21 cellular contexts compared by ENCODE assay signal in genomic region chr11:73187854-73188253, GRCh38. TPM values are rescaled to one million over a fixed set of nuclear protein-coding genes. Genes with fewer than 3 reads are reported as not detected.
DNase-seq lines count a peak whose midpoint lies in the region; ATAC-seq, FAIRE-seq and TF ChIP-seq lines count a peak whose summit lies in the region.
"Had no signal": no experiment of that assay in that cellular context is flagged by ENCODE, and none has a peak within 500 bp of the region (broad histone marks: within the 10 kb centered on the region; RNA-seq: fewer than 3 reads in every experiment).

No MANE protein-coding gene starts in this region.

- H3K9ac ChIP-seq in keratinocyte (ENCODE audit: control insufficient read depth, extremely low read depth, insufficient read depth, low read length): no peak overlapping the region

- intact Hi-C loops in left ventricle myocardium superior (cut with micrococcal nuclease) (loop anchor here (10.0 kb wide), 1 partner anchor 57 kb away; no protein-coding TSS in a partner anchor), Right ventricle myocardium inferior (cut with DNase I) (no loop called here)

- no peaks in the 10 kb centered on the region for H3K9me1 ChIP-seq in keratinocyte (ENCODE audit: control insufficient read depth, extremely low read depth, insufficient read depth, low read length)

- ATAC-seq in left ventricle myocardium superior (peak; percentile 2), Right ventricle myocardium inferior (no peak), GM19328 (IDR thresholded peaks at IDR 0.05; ENCODE audit: unreplicated experiment) (no peak)

- H3K4me2 ChIP-seq in keratinocyte (ENCODE audit: control insufficient read depth, extremely low read depth, insufficient read depth, low read depth, low read length): peak overlapping the region; percentile 26
- H3K4me2 ChIP-seq: hepatocyte had no signal

- H3K36me3 ChIP-seq in bronchial epithelial cell (ENCODE audit: control insufficient read depth, insufficient read depth, low read length) (no peaks in the 10 kb centered on the region), keratinocyte (ENCODE audit: control insufficient read depth in 2 of 2, extremely low read depth in 1 of 2, insufficient read depth in 2 of 2, low read length in 2 of 2) (no peaks in the 10 kb centered on the region)
- H3K36me3 ChIP-seq: vagina had no signal

- no peaks in the 10 kb centered on the region for H4K20me1 ChIP-seq in keratinocyte (ENCODE audit: control insufficient read depth, extremely low read depth, insufficient read depth, low read length)

- H3K4me3 ChIP-seq in bronchial epithelial cell (ENCODE audit: low read depth, low read length) (no peak overlapping the region), keratinocyte (ENCODE audit: control insufficient read depth in 2 of 3, extremely low read depth in 1 of 3, insufficient read depth in 2 of 3, low read depth in 1 of 3, low read length in 3 of 3) (no peak overlapping the region)
- H3K4me3 ChIP-seq: hepatocyte, vagina had no signal

- TF ChIP-seq CTCF in bronchial epithelial cell (IDR thresholded peaks at IDR 0.05; ENCODE audit: insufficient read depth, low read length, severe bottlenecking) (no peak), keratinocyte (optimal IDR thresholded peaks at IDR 0.05 in 1 of 3, IDR thresholded peaks at IDR 0.05 in 1 of 3, conservative IDR thresholded peaks at IDR 0.05 in 1 of 3; ENCODE audit: extremely low read depth in 1 of 3, insufficient read depth in 2 of 3, low read length in 3 of 3) (no peak)

- H3K9me3 ChIP-seq in keratinocyte (ENCODE audit: control insufficient read depth, low read depth, low read length): no peaks in the 10 kb centered on the region
- H3K9me3 ChIP-seq: vagina had no signal

- no peaks in the 10 kb centered on the region for H3K27me3 ChIP-seq in bronchial epithelial cell (ENCODE audit: control insufficient read depth, insufficient read depth, low read length)
- H3K27me3 ChIP-seq in keratinocyte (ENCODE audit: control insufficient read depth, extremely low read depth, insufficient read depth, low read length): no peaks in the 10 kb centered on the region
- H3K27me3 ChIP-seq: hepatocyte, vagina had no signal

- no peaks in the 10 kb centered on the region for H3K79me2 ChIP-seq in keratinocyte (ENCODE audit: control insufficient read depth, insufficient read depth, low read length)
- H3K79me2 ChIP-seq: hepatocyte had no signal

- peaks cover 54% of the 10 kb centered on the region for H3K4me1 ChIP-seq in keratinocyte (ENCODE audit: control insufficient read depth, extremely low read depth, insufficient read depth, low read length)

- FAIRE-seq in bronchial epithelial cell (lab: Jason Lieb, UNC) (peak; percentile 36), keratinocyte (lab: Jason Lieb, UNC) (peak; percentile 95), urothelium cell line (lab: Jason Lieb, UNC) (no peak)
- FAIRE-seq: TTC549 had no signal

- no peak overlapping the region for H3K27ac ChIP-seq in keratinocyte (ENCODE audit: control insufficient read depth, insufficient read depth, low read length)
- H3K27ac ChIP-seq: hepatocyte, vagina had no signal

- DNase-seq in left ventricle myocardium superior (no peak), Right ventricle myocardium inferior (ENCODE audit: missing footprints) (no peak), bronchial epithelial cell (ENCODE audit: low read depth) (peak; percentile 89), keratinocyte (ENCODE audit: low read depth, low spot score) (no peak), urothelium cell line (ENCODE audit: low spot score) (no peak), HuH-7 (ENCODE audit: low spot score) (no peak)
- no peak for DNase-seq in activated CD4-positive, alpha-beta T cell treated with anti-CD3 and anti-CD28 coated beads for 48 hours
- DNase-seq: activated CD4-positive, alpha-beta T cell treated with anti-CD3 and anti-CD28 coated beads, Interleukin-2, amount 10 ng/mL, durations not matched to agents 24 days and 14 days; amygdala; effector CD8-positive, alpha-beta T cell; HFFc6; KBM-7; midbrain; MV-4-11; NCI-H1930; NCI-H510A treated with DMSO at 0.1 percent for 48 hours; SW 1271 had no signal

- no peak overlapping the region for H2AFZ ChIP-seq in keratinocyte (ENCODE audit: control insufficient read depth, low read length)
- H2AFZ ChIP-seq: hepatocyte had no signal

- dilution Hi-C loops in keratinocyte (cut with MboI; ENCODE audit: extremely low pct_ligation_motif_present, low sequenced_read_pairs): no loop called here

RNA-seq across cellular contexts. Expression of gene P2RY2, which starts 30.2 kb away (rescaled TPM):
- total RNA-seq in left ventricle myocardium superior: 19.7 TPM
- 20.0 TPM for total RNA-seq in Right ventricle myocardium inferior
- 9.0 and 13.7 TPM in 2 replicates for total RNA-seq in bronchial epithelial cell
- polyA plus RNA-seq in keratinocyte: 3.9 to 6.9 TPM (median 5.1 TPM) in 3 replicates
- 1.7 TPM for polyA plus RNA-seq in keratinocyte (2011; ENCODE audit: low read depth)
- 2.4 and 2.8 TPM in 2 replicates for polyA plus RNA-seq in keratinocyte (2011; cell fraction: cytosol; rRNA removed)
- polyA plus RNA-seq in keratinocyte (2011; cell fraction: nucleus; rRNA removed): 3.9 and 4.0 TPM in 2 replicates
- 2.1 and 7.0 TPM in 2 replicates for polyA plus RNA-seq in keratinocyte (2012; ENCODE audit: low replicate concordance)
- polyA minus RNA-seq in keratinocyte: 4.4 to 18.0 TPM (median 7.1 TPM) in 3 replicates
- 2.3 TPM for polyA minus RNA-seq in keratinocyte (2011; cell fraction: cytosol; rRNA and poly(A)+ RNA removed)
- polyA minus RNA-seq in keratinocyte (2011; cell fraction: nucleus; rRNA and poly(A)+ RNA removed): 3.8 and 3.9 TPM in 2 replicates
- total RNA-seq: activated CD4-positive, alpha-beta T cell treated with anti-CD3 and anti-CD28 coated beads, Interleukin-2, amount 10 ng/mL, durations not matched to agents 24 days and 14 days had no signal

RNA-seq across cellular contexts. Expression of gene FCHSD2, which starts 45.7 kb away (rescaled TPM):
- 32.7 TPM for total RNA-seq in left ventricle myocardium superior
- total RNA-seq in Right ventricle myocardium inferior: 36.6 TPM
- total RNA-seq in bronchial epithelial cell: 3.6 and 10.0 TPM in 2 replicates
- 11.6 to 16.2 TPM (median 14.2 TPM) in 3 replicates for polyA plus RNA-seq in keratinocyte
- polyA plus RNA-seq in keratinocyte (2011; ENCODE audit: low read depth): 42.3 TPM
- polyA plus RNA-seq in keratinocyte (2011; cell fraction: cytosol; rRNA removed): 12.3 and 17.5 TPM in 2 replicates
- polyA plus RNA-seq in keratinocyte (2011; cell fraction: nucleus; rRNA removed): 18.2 and 21.1 TPM in 2 replicates
- polyA plus RNA-seq in keratinocyte (2012; ENCODE audit: low replicate concordance): 11.2 and 12.1 TPM in 2 replicates
- 6.9 to 14.1 TPM (median 10.5 TPM) in 3 replicates for polyA minus RNA-seq in keratinocyte
- polyA minus RNA-seq in keratinocyte (2011; cell fraction: cytosol; rRNA and poly(A)+ RNA removed): 14.8 TPM
- polyA minus RNA-seq in keratinocyte (2011; cell fraction: nucleus; rRNA and poly(A)+ RNA removed): 9.6 and 16.4 TPM in 2 replicates
